Comparison of ENCODE assay signal across 8 cellular contexts in genomic region chr18:62522510-62523254, GRCh38. TPM values are rescaled to one million over a fixed set of nuclear protein-coding genes. Genes with fewer than 3 reads are reported as not detected.
DNase-seq lines count a peak whose midpoint lies in the region; ATAC-seq and TF ChIP-seq lines count a peak whose summit lies in the region.

Gene ZCCHC2, plus strand, starts transcription at chr18:62523025. Its CDS starts 400 bp downstream, at chr18:62523425.

- no peaks in the 10 kb centered on the region for H3K9me3 ChIP-seq in OCI-LY3 (ENCODE audit: insufficient read depth, low read length)

- peak; percentile 73 for ATAC-seq in GM21515 (IDR thresholded peaks at IDR 0.05; ENCODE audit: unreplicated experiment)

- H3K36me3 Mint-ChIP-seq in endothelial cell (ENCODE audit: low read depth, unreplicated experiment): peaks cover 4% of the 10 kb centered on the region

- H3K9me3 Mint-ChIP-seq in endothelial cell (ENCODE audit: unreplicated experiment): no peaks in the 10 kb centered on the region

- DNase-seq in D341Med (ENCODE audit: low spot score) (peak; percentile 98), HuH-7 (ENCODE audit: low spot score) (peak; percentile 80), endothelial cell (ENCODE audit: low spot score) (peak; percentile 99), midbrain (lab: John Stamatoyannopoulos, UW) (peak; percentile 99)
- peak; percentile 99 for DNase-seq in activated CD8-positive, alpha-beta memory T cell treated with anti-CD3 and anti-CD28 coated beads, Interleukin-2, amount 50 U/mL, for 48 hours
- DNase-seq in stimulated activated CD8-positive, alpha-beta memory T cell treated with anti-CD3 and anti-CD28 coated beads, Interleukin-2, amount 100 ng/mL, for 1 hour (ENCODE audit: low read depth in 2 of 2): peak; percentile 97 to 99

- H3K4me3 Mint-ChIP-seq in endothelial cell (ENCODE audit: unreplicated experiment): peak within 1 kb of the TSS; percentile 96

- peak within 1 kb of the TSS; percentile 77 for H3K27ac Mint-ChIP-seq in endothelial cell (ENCODE audit: unreplicated experiment)

- peak within 1 kb of the TSS; percentile 21 for H2AFZ ChIP-seq in OCI-LY3 (ENCODE audit: low read depth, low read length)

- peak within 1 kb of the TSS; percentile 80 for H3K27ac ChIP-seq in OCI-LY3 (ENCODE audit: low read length)

- H3K27me3 Mint-ChIP-seq in endothelial cell (ENCODE audit: unreplicated experiment): peaks cover 8% of the 10 kb centered on the region

- TF ChIP-seq CTCF in OCI-LY3 (IDR thresholded peaks at IDR 0.05; ENCODE audit: low read depth, low read length) (no peak; the same call in 1 of the 2 replicates), endothelial cell (IDR thresholded peaks at IDR 0.05; ENCODE audit: unreplicated experiment) (no peak)

- no peaks in the 10 kb centered on the region for H3K36me3 ChIP-seq in OCI-LY3 (replicated peaks; ENCODE audit: low read depth, low read length)

- H3K4me2 ChIP-seq in OCI-LY3 (ENCODE audit: low read length): peak within 1 kb of the TSS; percentile 90

- H3K27me3 ChIP-seq in OCI-LY3 (ENCODE audit: low read depth, low read length): peaks cover 8% of the 10 kb centered on the region; the same call in 1 of the 2 replicates

- H3K79me2 ChIP-seq in OCI-LY3 (ENCODE audit: low read length): peaks cover 39% of the 10 kb centered on the region

- peaks cover 22% of the 10 kb centered on the region for H3K4me1 Mint-ChIP-seq in endothelial cell (ENCODE audit: unreplicated experiment)

- H3K4me3 ChIP-seq in OCI-LY3 (ENCODE audit: low read length): peak within 1 kb of the TSS; percentile 78

- H3K9ac ChIP-seq in OCI-LY3 (ENCODE audit: low read length): peak within 1 kb of the TSS; percentile 87

- H3K4me1 ChIP-seq in OCI-LY3 (ENCODE audit: low read length): peaks cover 24% of the 10 kb centered on the region

- H4K20me1 ChIP-seq in OCI-LY3 (ENCODE audit: insufficient read depth, low read length): no peaks in the 10 kb centered on the region

RNA-seq across cellular contexts. Expression of gene ZCCHC2, which starts in this region (rescaled TPM):
- total RNA-seq in endothelial cell (ENCODE audit: unreplicated experiment): 21.0 TPM

Comparison
In these comparisons a context has a peak if more than half of its experiments do, and no peak if none do; other contexts are left out.
1. Peak in every context shown above with its lines: DNase-seq, ATAC-seq, H3K4me3 ChIP-seq and H3K27ac ChIP-seq.